1 cellular context compared by ENCODE assay signal in genomic region chr5:154868702-154869101, GRCh38.
TF ChIP-seq lines count a peak whose summit lies in the region.

No MANE protein-coding gene starts in this region.

TF ChIP-seq in K562, 482 proteins besides CTCF, POLR2A, EP300 and RAD21:
- peak; percentile 96 for TF ChIP-seq ZBTB33 (CRISPR knock-in tag; IDR thresholded peaks at IDR 0.05)
- no peak for TF ChIP-seq ZBTB8A (IDR thresholded peaks at IDR 0.05; ENCODE audit: partially characterized antibody)
- TF ChIP-seq ZNF280A (IDR thresholded peaks at IDR 0.05; ENCODE audit: low read depth, partially characterized antibody), result no peak
- TF ChIP-seq SMC3 (conservative IDR thresholded peaks at IDR 0.05; ENCODE audit: insufficient read depth, low read depth, low read length), result peak; percentile 51; the same call in 1 of the 2 replicates
- TF ChIP-seq STAG1 (CRISPR knock-in tag; IDR thresholded peaks at IDR 0.05; ENCODE audit: borderline replicate concordance), result peak; percentile 13; the same call in 1 of the 2 replicates
- no peak for TF ChIP-seq BCLAF1 (IDR thresholded peaks at IDR 0.05; ENCODE audit: borderline replicate concordance in 1 of 2, control insufficient read depth in 1 of 2, low read depth in 2 of 2, low read length in 1 of 2)
- peak; percentile 55; the same call in 1 of the 2 replicates for TF ChIP-seq LEF1 (IDR thresholded peaks at IDR 0.05)
